In the genomic region with DNA sequence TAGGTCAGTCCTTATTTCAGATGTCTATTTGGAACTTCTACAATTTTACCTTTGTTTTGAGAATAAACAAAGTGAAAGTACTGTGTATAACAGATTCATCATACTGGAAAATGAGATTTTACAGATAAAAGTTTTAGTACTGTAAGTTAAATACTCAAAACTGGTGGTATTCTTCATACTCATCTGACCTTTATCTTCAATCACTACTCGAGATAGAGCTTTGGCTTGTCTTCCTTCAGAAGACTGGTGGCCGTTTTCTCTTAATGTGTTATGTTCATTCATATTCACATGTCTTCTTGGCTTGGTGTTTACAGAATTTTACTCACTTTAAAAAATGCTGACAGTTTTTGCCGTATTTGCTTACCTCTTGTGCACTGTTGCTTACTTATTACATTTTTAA, we compare ENCODE assay signal across 8 cellular contexts.
DNase-seq lines count a peak whose midpoint lies in the region; ATAC-seq and TF ChIP-seq lines count a peak whose summit lies in the region.

No MANE protein-coding gene starts in this region.

- no peaks in the 10 kb centered on the region for H3K27me3 ChIP-seq in RWPE2 (ENCODE audit: insufficient read depth, poor library complexity, severe bottlenecking)

- intact Hi-C loops in head of caudate nucleus (cut with DNase I) = loop anchor here (10.0 kb wide), 1 partner anchor 539 kb away; a partner anchor contains a TSS

- 0 out of 2 replicates have a peak, but pooled peaks cover 5% of the 10 kb centered on the region for H3K36me3 ChIP-seq in RWPE2 (ENCODE audit: low read depth)

- TF ChIP-seq POLR2A in erythroblast (IDR thresholded peaks at IDR 0.05; ENCODE audit: low read length) = no peak

- H3K4me3 ChIP-seq in RWPE2 (ENCODE audit: severe bottlenecking) (peak overlapping the region; percentile 57), skin epidermis (peak overlapping the region in 6 of 7 experiments; percentile 78 to 97 (median 90))

- peaks cover 19% of the 10 kb centered on the region for H3K4me1 ChIP-seq in RWPE2 (ENCODE audit: insufficient read depth, poor library complexity, severe bottlenecking)

- H3K27ac ChIP-seq in RWPE2 (ENCODE audit: poor library complexity, severe bottlenecking) (peak overlapping the region; percentile 76), skin epidermis (peak overlapping the region in 13 of 21 experiments; percentile 8 to 96 (median 59))

- H3K9me3 ChIP-seq in RWPE2 (ENCODE audit: severe bottlenecking) = no peaks in the 10 kb centered on the region

- TF ChIP-seq CTCF in RWPE2 (IDR thresholded peaks at IDR 0.05; ENCODE audit: poor library complexity, severe bottlenecking) (no peak), GM13976 (IDR thresholded peaks at IDR 0.05; ENCODE audit: borderline replicate concordance, control extremely low read depth, extremely low read depth, insufficient read depth, missing control alignments) (no peak)

- in situ Hi-C loops in GM13976 (cut with MboI; ENCODE audit: low sequenced_read_pairs, unreplicated experiment) = no loop called here

- ATAC-seq in RWPE2 (ENCODE audit: low read depth) = no peak
- ATAC-seq in GM18517 (IDR thresholded peaks at IDR 0.05; ENCODE audit: unreplicated experiment) = no peak

- DNase-seq in NCI-H510A treated with DMSO at 0.1 percent for 48 hours (lab: John Stamatoyannopoulos, UW) (peak; percentile 11), NCI-H510A (lab: John Stamatoyannopoulos, UW) (no peak), RWPE2 (ENCODE audit: low spot score) (no peak), erythroblast (lab: John Stamatoyannopoulos, UW) (peak; percentile 26 to 38), GM13976 (ENCODE audit: low spot score) (no peak), head of caudate nucleus (no peak)

Comparison
In these comparisons a context has a peak if more than half of its experiments do, and no peak if none do; other contexts are left out.
1. DNase-seq: peak in NCI-H510A treated with DMSO at 0.1 percent for 48 hours (single experiment) and erythroblast (2 of 2); none in NCI-H510A (single experiment), RWPE2 (single experiment), GM13976 (single experiment) and head of caudate nucleus (0 of 42).